ENCODE assay signal across 8 cellular contexts in the genomic region with DNA sequence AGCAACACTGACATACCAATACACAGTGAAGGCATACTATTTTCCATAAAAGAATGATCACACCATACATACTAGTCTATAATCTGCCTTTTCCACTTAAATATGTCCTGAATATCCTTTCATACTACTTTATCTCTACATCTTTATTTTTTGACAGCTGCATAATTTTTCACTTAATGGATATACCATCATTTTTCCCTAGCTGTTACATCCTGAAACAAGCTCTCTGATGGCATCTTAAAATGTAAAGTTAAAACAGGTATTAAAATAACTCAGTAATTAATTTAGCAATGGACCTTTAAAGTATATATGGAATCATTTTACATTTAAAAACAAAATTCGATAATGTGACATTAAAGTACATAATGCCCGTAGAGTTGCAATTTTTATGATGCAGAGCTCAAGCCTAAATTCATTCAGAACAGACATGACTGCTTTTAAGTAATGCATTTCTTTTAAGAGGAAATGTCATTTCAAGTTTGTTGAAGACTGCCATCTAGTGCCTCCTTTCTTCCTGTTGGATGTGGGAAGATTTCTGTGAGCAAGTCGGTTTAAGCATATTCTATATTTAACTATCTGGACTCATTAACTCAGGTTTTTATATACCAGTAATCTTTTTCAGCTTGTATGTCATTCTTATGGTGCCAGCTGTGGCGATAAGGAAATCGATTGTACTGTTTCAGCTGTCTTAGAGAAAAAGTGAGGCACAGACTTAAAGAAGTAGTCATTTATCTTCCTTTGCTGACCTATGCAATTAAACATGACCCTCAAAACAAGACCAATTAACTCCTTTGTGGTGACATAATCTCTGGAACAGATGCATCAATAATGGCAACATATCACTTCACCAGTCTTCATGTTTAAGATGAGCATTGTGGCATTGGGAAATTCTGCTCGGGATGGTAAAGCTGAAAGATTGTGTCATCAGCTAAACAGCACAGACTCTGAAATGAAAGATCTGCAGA. TPM values are rescaled to one million over a fixed set of nuclear protein-coding genes. Genes with fewer than 3 reads are reported as not detected.
DNase-seq lines count a peak whose midpoint lies in the region; ATAC-seq, FAIRE-seq and TF ChIP-seq lines count a peak whose summit lies in the region.

No MANE protein-coding gene starts in this region.

- H3K4me1 Mint-ChIP-seq in activated CD4-positive, alpha-beta T cell treated with anti-CD3 and anti-CD28 coated beads, Interleukin-2, amount 10 ng/mL, durations not matched to agents 7 days and 5 days = no peaks in the 10 kb centered on the region
- peaks cover 6% of the 10 kb centered on the region for H3K4me1 Mint-ChIP-seq in MCF 10A (ENCODE audit: insufficient read depth, unreplicated experiment)

- FAIRE-seq in HepG2 (lab: Jason Lieb, UNC) = peak; percentile 47

- peaks cover 10% of the 10 kb centered on the region for H3K27me3 Mint-ChIP-seq in activated CD4-positive, alpha-beta T cell treated with anti-CD3 and anti-CD28 coated beads, Interleukin-2, amount 10 ng/mL, durations not matched to agents 7 days and 5 days
- no peaks in the 10 kb centered on the region for H3K27me3 Mint-ChIP-seq in MCF 10A (ENCODE audit: insufficient read depth, unreplicated experiment)

- under 1% methylated on average over 6 of the region's 6 CpGs for WGBS in HepG2 (ENCODE audit: low lambda C conversion rate)

- no peaks in the 10 kb centered on the region for H3K4me1 ChIP-seq in HepG2 (ENCODE audit: insufficient read depth, low read length)

- no peak overlapping the region for H2AFZ ChIP-seq in HepG2 (ENCODE audit: low read length)

- POLR2A ChIA-PET in activated CD4-positive, alpha-beta T cell treated with anti-CD3 and anti-CD28 coated beads, Interleukin-2, amount 10 ng/mL, durations not matched to agents 7 days and 5 days (lab: Charles Lee) = no interaction called here
- POLR2A ChIA-PET in MCF 10A (lab: Yijun Ruan, JAX) = interaction anchor here (0.7 to 1.0 kb wide), 2 partner anchors 18 to 21 kb away, joined by 4 read pairs; no protein-coding TSS in a partner anchor
- POLR2A ChIA-PET in HepG2 (lab: Yijun Ruan, JAX) = no interaction called here

- no peak for TF ChIP-seq RAD21 in HepG2 (CRISPR knock-in tag; IDR thresholded peaks at IDR 0.05)

- no peaks in the 10 kb centered on the region for H3K9me3 ChIP-seq in HepG2 (ENCODE audit: low read length)

- H3K4me2 ChIP-seq in HepG2 (ENCODE audit: low read depth, low read length) = no peak overlapping the region

- no peak overlapping the region for H3K27ac Mint-ChIP-seq in activated CD4-positive, alpha-beta T cell treated with anti-CD3 and anti-CD28 coated beads, Interleukin-2, amount 10 ng/mL, durations not matched to agents 7 days and 5 days
- no peak overlapping the region for H3K27ac Mint-ChIP-seq in MCF 10A (ENCODE audit: low read depth, unreplicated experiment)

- BruUV-seq in MCF 10A (replicated peaks; lab: Mats Ljungman, UMichigan) (no TSS peak), HepG2 (replicated peaks; lab: Mats Ljungman, UMichigan) (no TSS peak)

- H3K9me3 Mint-ChIP-seq in activated CD4-positive, alpha-beta T cell treated with anti-CD3 and anti-CD28 coated beads, Interleukin-2, amount 10 ng/mL, durations not matched to agents 7 days and 5 days = no peaks in the 10 kb centered on the region
- no peaks in the 10 kb centered on the region for H3K9me3 Mint-ChIP-seq in MCF 10A (ENCODE audit: unreplicated experiment)

- in situ Hi-C loops in HepG2 (cut with HindIII; ENCODE audit: extremely low pct_ligation_motif_present, low pct_unique_long_range_greater_than_20kb) = loop anchor here (5.0 kb wide), 1 partner anchor 87 kb away; no protein-coding TSS in a partner anchor

- H3K9ac ChIP-seq in HepG2 (ENCODE audit: insufficient read depth, low read depth, low read length) = no peak overlapping the region

- H3K27ac ChIP-seq in HepG2 (ENCODE audit: extremely low read length, insufficient read depth, low read length) = no peak overlapping the region

- CTCF ChIA-PET in activated CD4-positive, alpha-beta T cell treated with anti-CD3 and anti-CD28 coated beads, Interleukin-2, amount 10 ng/mL, durations not matched to agents 7 days and 5 days (lab: Charles Lee) = interaction anchor here (0.8 kb wide), 1 partner anchor 78 kb away, joined by 3 read pairs; no protein-coding TSS in a partner anchor
- CTCF ChIA-PET in MCF 10A (lab: Yijun Ruan, JAX) = interaction anchor here (0.5 to 4.1 kb wide), 37 partner anchors 8 to 1895 kb away, joined by 3 to 48 read pairs (median 4); no protein-coding TSS in a partner anchor
- CTCF ChIA-PET in HepG2 (lab: Yijun Ruan, JAX; ENCODE audit: low intra/inter-chr PET ratio, low total read pairs) = interaction anchor here (2.1 kb wide), 1 partner anchor 87 kb away, joined by 22 read pairs; no protein-coding TSS in a partner anchor

- no peaks in the 10 kb centered on the region for H3K79me2 ChIP-seq in HepG2 (ENCODE audit: insufficient read depth, low read length)

- DNase-seq in activated CD4-positive, alpha-beta T cell treated with anti-CD3 and anti-CD28 coated beads, Interleukin-2, amount 10 ng/mL, durations not matched to agents 7 days and 5 days = peak; percentile 17
- DNase-seq in activated CD4-positive, alpha-beta T cell treated with anti-CD3 and anti-CD28 coated beads, Interleukin-2, amount 50 U/mL, for 1 hour = no peak
- DNase-seq in NCI-H226 = peak; percentile 55
- peak; percentile 58 for DNase-seq in MCF 10A (ENCODE audit: unreplicated experiment)
- DNase-seq in HepG2 (ENCODE audit: low spot score) = peak; percentile 30

- TF ChIP-seq CTCF in MCF 10A (IDR thresholded peaks at IDR 0.05; ENCODE audit: unreplicated experiment) (peak; percentile 57), HepG2 (CRISPR knock-in tag; IDR thresholded peaks at IDR 0.05) (peak; percentile 60)

- peaks cover 0 to 7% of the 10 kb centered on the region in 2 experiments; a peak in 2 of 5 replicates for H3K27me3 ChIP-seq in HepG2 (ENCODE audit: control insufficient read depth in 1 of 2, insufficient read depth in 2 of 2, low read length in 2 of 2)

- H3K36me3 ChIP-seq in HepG2 (replicated peaks in 1 of 2; ENCODE audit: control insufficient read depth in 1 of 2, insufficient read depth in 2 of 2, low read length in 2 of 2) = no peaks in the 10 kb centered on the region

- no peaks in the 10 kb centered on the region for H4K20me1 ChIP-seq in HepG2 (ENCODE audit: insufficient read depth, low read length)

- no peaks in the 10 kb centered on the region for H3K36me3 Mint-ChIP-seq in activated CD4-positive, alpha-beta T cell treated with anti-CD3 and anti-CD28 coated beads, Interleukin-2, amount 10 ng/mL, durations not matched to agents 7 days and 5 days (ENCODE audit: low read depth)
- peaks cover 3% of the 10 kb centered on the region for H3K36me3 Mint-ChIP-seq in MCF 10A (ENCODE audit: insufficient read depth, unreplicated experiment)

- H3K4me3 ChIP-seq in HepG2 (replicated peaks in 1 of 3; ENCODE audit: insufficient read depth in 1 of 3, low read depth in 2 of 3, low read length in 3 of 3) = no peak overlapping the region

- intact Hi-C loops in MCF 10A (cut with micrococcal nuclease) (loop anchor here (1.0 to 5.0 kb wide), 4 partner anchors 87 to 1292 kb away; no protein-coding TSS in a partner anchor), HepG2 (cut with micrococcal nuclease; ENCODE audit: unreplicated experiment) (loop anchor here (1.0 kb wide), 1 partner anchor 86 kb away; no protein-coding TSS in a partner anchor)

- no peak overlapping the region for H3K4me3 Mint-ChIP-seq in activated CD4-positive, alpha-beta T cell treated with anti-CD3 and anti-CD28 coated beads, Interleukin-2, amount 10 ng/mL, durations not matched to agents 7 days and 5 days
- no peak overlapping the region for H3K4me3 Mint-ChIP-seq in MCF 10A (ENCODE audit: unreplicated experiment)

- no peak for TF ChIP-seq POLR2A in HepG2 (IDR thresholded peaks at IDR 0.05; ENCODE audit: insufficient read depth in 1 of 2, low read depth in 2 of 2, low read length in 2 of 2)

- ATAC-seq in HG02981 (IDR thresholded peaks at IDR 0.05; ENCODE audit: unreplicated experiment) (peak; percentile 64), HepG2 (peak; percentile 63), GM19452 (IDR thresholded peaks at IDR 0.05; ENCODE audit: unreplicated experiment) (no peak), HG03045 (IDR thresholded peaks at IDR 0.05; ENCODE audit: unreplicated experiment) (no peak)

- TF ChIP-seq EP300 in HepG2 (IDR thresholded peaks at IDR 0.05; ENCODE audit: low read depth in 2 of 2, low read length in 2 of 2) (no peak), HepG2 (CRISPR knock-in tag; IDR thresholded peaks at IDR 0.05; ENCODE audit: borderline replicate concordance) (no peak)

TF ChIP-seq in HepG2, 621 proteins besides CTCF, POLR2A, EP300 and RAD21 (continues in another document):
- TF ChIP-seq MYNN (CRISPR knock-in tag; IDR thresholded peaks at IDR 0.05; ENCODE audit: low read depth) = no peak

RNA-seq across cellular contexts. Expression of a gene that starts 20.3 kb away (rescaled TPM):
- total RNA-seq in activated CD4-positive, alpha-beta T cell treated with anti-CD3 and anti-CD28 coated beads, Interleukin-2, amount 10 ng/mL, durations not matched to agents 7 days and 5 days = under 1 TPM; 0.15 TPM
- total RNA-seq in MCF 10A (2022) (7.9 and 14.1 TPM in 2 replicates), HepG2 (2016; rRNA removed; fragmentation: Illumina TruSeq; extraction: Trizol) (not detected in 2 replicates)
- not detected in 2 replicates for total RNA-seq in HepG2 (2016; cell fraction: cytosol; rRNA removed; fragmentation: Illumina TruSeq; extraction: Trizol; ENCODE audit: low read depth)
- not detected in 2 replicates for total RNA-seq in HepG2 (2016; cell fraction: insoluble cytoplasmic fraction; rRNA removed; fragmentation: Illumina TruSeq; extraction: Trizol)
- not detected in 2 replicates for total RNA-seq in HepG2 (2016; cell fraction: membrane; rRNA removed; fragmentation: Illumina TruSeq; extraction: Trizol)
- total RNA-seq in HepG2 (2016; cell fraction: nucleus; rRNA removed; fragmentation: Illumina TruSeq; extraction: Trizol) = not detected in 2 replicates
- not detected in 2 replicates for polyA plus RNA-seq in HepG2 (2011; rRNA removed)
- not detected in 2 replicates for polyA plus RNA-seq in HepG2 (2011; cell fraction: cytosol; rRNA removed)
- polyA plus RNA-seq in HepG2 (2011; cell fraction: nucleus; rRNA removed) = not detected in 2 replicates
- not detected in 2 replicates for polyA plus RNA-seq in HepG2 (2012)
- polyA plus RNA-seq in HepG2 (2016; cell fraction: cytosol; fragmentation: Illumina TruSeq; extraction: Trizol; ENCODE audit: low read depth) = not detected in 2 replicates
- not detected in 2 replicates for polyA plus RNA-seq in HepG2 (2016; cell fraction: insoluble cytoplasmic fraction; fragmentation: Illumina TruSeq; extraction: Trizol; ENCODE audit: low read depth)
- polyA plus RNA-seq in HepG2 (2016; cell fraction: membrane; fragmentation: Illumina TruSeq; extraction: Trizol; ENCODE audit: low read depth) = not detected in 2 replicates
- not detected in 2 replicates for polyA plus RNA-seq in HepG2 (2016; cell fraction: nucleus; fragmentation: Illumina TruSeq; extraction: Trizol; ENCODE audit: insufficient read depth, low read depth)
- polyA minus RNA-seq in HepG2 (2011; rRNA and poly(A)+ RNA removed; ENCODE audit: low replicate concordance) = not detected in 2 replicates
- polyA minus RNA-seq in HepG2 (2011; cell fraction: cytosol; rRNA and poly(A)+ RNA removed) = not detected in 2 replicates
- not detected in 2 replicates for polyA minus RNA-seq in HepG2 (2011; cell fraction: nucleus; rRNA and poly(A)+ RNA removed)

Comparison
In these comparisons a context has a peak if more than half of its experiments do, and no peak if none do; other contexts are left out.
1. ATAC-seq: peak in HG02981 (single experiment) and HepG2 (single experiment); none in GM19452 (single experiment) and HG03045 (single experiment).